In genomic region chr6:73129653-73130443, GRCh38 we compare ENCODE assay signal across 8 cellular contexts.
A peak's percentile ranks its signal among the peaks of the same experiment; 100 is the strongest.
DNase-seq lines count a peak whose midpoint lies in the region; ATAC-seq and TF ChIP-seq lines count a peak whose summit lies in the region.

No MANE protein-coding gene starts in this region.

- H3K4me2 ChIP-seq in OCI-LY7 (ENCODE audit: low read length) (no peak overlapping the region), fibroblast of lung (ENCODE audit: extremely low read depth, insufficient read depth, low read length) (no peak overlapping the region), neural progenitor cell (no peak overlapping the region)

- 10 to 21% (median 19%) methylated on average over 14 of the region's 14 CpGs for WGBS in stomach, 5 donors

- H3K4me1 ChIP-seq in OCI-LY7 (ENCODE audit: insufficient read depth, low read length, poor library complexity, severe bottlenecking) (no peaks in the 10 kb centered on the region), fibroblast of lung (ENCODE audit: control insufficient read depth, extremely low read depth, insufficient read depth, low read length) (no peaks in the 10 kb centered on the region), neural progenitor cell (no peaks in the 10 kb centered on the region), stomach (peaks cover 0 to 6% (median 0%) of the 10 kb centered on the region in 4 donors)

- no peak overlapping the region for H3K27ac ChIP-seq in OCI-LY7 (ENCODE audit: low read depth, low read length, poor library complexity, severe bottlenecking)
- no peak overlapping the region for H3K27ac ChIP-seq in fibroblast of lung (ENCODE audit: insufficient read depth, low read length)
- H3K27ac ChIP-seq in neural progenitor cell = no peak overlapping the region
- H3K27ac ChIP-seq in stomach = no peak overlapping the region

- H3K27me3 Mint-ChIP-seq in neural progenitor cell (ENCODE audit: insufficient read depth, low read depth) = peaks cover 6% of the 10 kb centered on the region

- TF ChIP-seq POLR2A in stomach (IDR thresholded peaks at IDR 0.05) = no peak

- H3K9me3 Mint-ChIP-seq in neural progenitor cell = no peaks in the 10 kb centered on the region

- H3K79me2 ChIP-seq in OCI-LY7 (ENCODE audit: insufficient read depth, low read depth, low read length) = no peaks in the 10 kb centered on the region
- no peaks in the 10 kb centered on the region for H3K79me2 ChIP-seq in fibroblast of lung (ENCODE audit: control insufficient read depth, insufficient read depth, low read length)
- H3K79me2 ChIP-seq in neural progenitor cell (ENCODE audit: low read depth) = no peaks in the 10 kb centered on the region

- no peaks in the 10 kb centered on the region for H3F3A ChIP-seq in neural progenitor cell (ENCODE audit: low read depth)

- H3K4me3 Mint-ChIP-seq in neural progenitor cell = no peak overlapping the region

- H3K9me3 ChIP-seq in OCI-LY7 (ENCODE audit: low read length) (no peaks in the 10 kb centered on the region), fibroblast of lung (ENCODE audit: control insufficient read depth, insufficient read depth, low read depth, low read length) (no peaks in the 10 kb centered on the region), neural progenitor cell (ENCODE audit: low read depth) (no peaks in the 10 kb centered on the region), stomach (no peaks in the 10 kb centered on the region)

- H3K9me2 ChIP-seq in OCI-LY7 (ENCODE audit: insufficient read depth, low read length) = no peaks in the 10 kb centered on the region

- H3K9ac ChIP-seq in fibroblast of lung (ENCODE audit: insufficient read depth, low read length) (no peak overlapping the region), neural progenitor cell (no peak overlapping the region)

- TF ChIP-seq CTCF in GM20000 (IDR thresholded peaks at IDR 0.05; ENCODE audit: extremely low read depth, missing control alignments) (peak; percentile 93), OCI-LY7 (conservative IDR thresholded peaks at IDR 0.05; ENCODE audit: low read length) (peak; percentile 92), fibroblast of lung (conservative IDR thresholded peaks at IDR 0.05 in 1 of 2, IDR thresholded peaks at IDR 0.05 in 1 of 2; ENCODE audit: low read depth in 1 of 2, low read length in 2 of 2) (peak; percentile 99), neural progenitor cell (IDR thresholded peaks at IDR 0.05) (peak; percentile 100), stomach (IDR thresholded peaks at IDR 0.05) (peak in 6 of 7 experiments; percentile 34 to 93 (median 86))

- H3K36me3 Mint-ChIP-seq in neural progenitor cell = no peaks in the 10 kb centered on the region

- TF ChIP-seq EP300 in stomach (IDR thresholded peaks at IDR 0.05) = no peak

- H3K36me3 ChIP-seq in OCI-LY7 (ENCODE audit: insufficient read depth, low read length) = peaks cover 15% of the 10 kb centered on the region
- no peaks in the 10 kb centered on the region for H3K36me3 ChIP-seq in fibroblast of lung (ENCODE audit: control insufficient read depth, insufficient read depth, low read length)
- H3K36me3 ChIP-seq in neural progenitor cell = no peaks in the 10 kb centered on the region
- H3K36me3 ChIP-seq in stomach = no peaks in the 10 kb centered on the region

- POLR2A ChIA-PET in OCI-LY7 (lab: Charles Lee) = interaction anchor here (0.9 to 1.5 kb wide), 2 partner anchors 11 to 513 kb away, joined by 3 to 9 read pairs; no protein-coding TSS in a partner anchor

- BruUV-seq in OCI-LY7 (replicated peaks; lab: Mats Ljungman, UMichigan) = no TSS peak

- H3K27me3 ChIP-seq in fibroblast of lung (ENCODE audit: control insufficient read depth, insufficient read depth, low read length) (no peaks in the 10 kb centered on the region), neural progenitor cell (peaks cover 6% of the 10 kb centered on the region), stomach (no peaks in the 10 kb centered on the region)

- H4K20me1 ChIP-seq in OCI-LY7 (ENCODE audit: insufficient read depth, low read length) = no peaks in the 10 kb centered on the region
- H4K20me1 ChIP-seq in fibroblast of lung (ENCODE audit: control insufficient read depth, extremely low read depth, insufficient read depth, low read length) = no peaks in the 10 kb centered on the region
- H4K20me1 ChIP-seq in neural progenitor cell (ENCODE audit: low read depth) = no peaks in the 10 kb centered on the region

- DNase-seq in DMS 273 treated with DMSO at 0.1 percent for 48 hours (lab: John Stamatoyannopoulos, UW) (peak; percentile 62), GM20000 (ENCODE audit: low spot score) (peak; percentile 70), OCI-LY7 (ENCODE audit: low spot score) (peak; percentile 44), fibroblast of lung (ENCODE audit: low read depth in 2 of 2) (peak; percentile 56 to 72), neural progenitor cell (ENCODE audit: low spot score) (peak; percentile 92), stomach (peak; percentile 89)
- DNase-seq in activated T-cell treated with anti-CD3 and anti-CD28 coated beads, Interleukin-2, amount 50 U/mL, for 1 hour = peak; percentile 77

- H2AFZ ChIP-seq in OCI-LY7 (ENCODE audit: low read length) = no peak overlapping the region
- no peak overlapping the region for H2AFZ ChIP-seq in fibroblast of lung (ENCODE audit: low read length)
- peak overlapping the region; percentile 63 for H2AFZ ChIP-seq in neural progenitor cell (replicated peaks)

- peak overlapping the region; percentile 57 for H3K27ac Mint-ChIP-seq in neural progenitor cell

- CTCF ChIA-PET in OCI-LY7 (lab: Charles Lee; ENCODE audit: unreplicated experiment) = no interaction called here

- intact Hi-C loops in OCI-LY7 (cut with micrococcal nuclease; ENCODE audit: unreplicated experiment) (loop anchor here (1.0 to 2.0 kb wide), 3 partner anchors 197 to 717 kb away; no protein-coding TSS in a partner anchor), stomach (cut with DNase I; ENCODE audit: low total_unique reads) (loop anchor here (10.0 kb wide), 2 partner anchors 515 to 715 kb away; no protein-coding TSS in a partner anchor)

- H3K4me1 Mint-ChIP-seq in neural progenitor cell = peaks cover 7% of the 10 kb centered on the region

- peak; percentile 94 for ATAC-seq in HG03575 (IDR thresholded peaks at IDR 0.05; ENCODE audit: extremely low read depth, insufficient number of reproducible peaks, low FRiP score, unreplicated experiment)

- H3K4me3 ChIP-seq in OCI-LY7 (ENCODE audit: low read depth, low read length, poor library complexity, severe bottlenecking) (no peak overlapping the region), fibroblast of lung (replicated peaks in 1 of 4; ENCODE audit: control extremely low read depth in 1 of 4, insufficient read depth in 1 of 4, low read depth in 3 of 4, low read length in 4 of 4) (no peak overlapping the region), neural progenitor cell (no peak overlapping the region), stomach (peak overlapping the region in 1 of 4 donors; percentile 5)
